11 cellular contexts compared by ENCODE assay signal in the genomic region with DNA sequence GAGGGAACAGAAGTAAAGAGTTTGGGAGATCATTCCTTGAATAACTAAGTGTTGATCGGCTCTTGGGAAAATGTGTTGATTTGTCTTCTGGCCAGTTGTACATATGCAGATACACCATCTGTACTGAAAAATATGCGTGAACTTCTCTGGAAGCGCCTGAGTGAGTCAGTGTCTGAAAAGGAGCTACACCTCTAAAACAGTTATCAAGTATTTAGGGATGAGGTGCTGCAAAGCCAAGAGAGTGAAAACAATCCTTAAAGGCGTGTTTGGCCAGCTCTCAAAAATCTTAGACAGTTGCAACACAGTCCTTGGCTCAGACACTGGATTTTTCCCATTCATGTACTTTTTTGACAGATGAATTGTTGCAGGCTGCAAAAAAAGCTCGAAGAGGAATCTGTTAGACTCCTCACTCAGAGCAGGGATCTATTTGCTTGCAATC.
DNase-seq lines count a peak whose midpoint lies in the region; ATAC-seq and TF ChIP-seq lines count a peak whose summit lies in the region.
"Had no signal": no experiment of that assay in that cellular context is flagged by ENCODE, and none has a peak within 500 bp of the region (broad histone marks: within the 10 kb centered on the region; RNA-seq: fewer than 3 reads in every experiment).

No MANE protein-coding gene starts in this region.

- DNase-seq in Right ventricle myocardium inferior (ENCODE audit: missing footprints) (no peak), cardiac septum (ENCODE audit: low spot score) (no peak), fibroblast of villous mesenchyme (ENCODE audit: low read depth) (peak; percentile 87), omental fat pad (ENCODE audit: low spot score) (no peak), OCI-LY7 (ENCODE audit: low spot score) (no peak), HuH-7 (ENCODE audit: low spot score) (no peak), OCI-M1 (lab: John Stamatoyannopoulos, UW) (no peak), NCI-H128 (lab: John Stamatoyannopoulos, UW; ENCODE audit: unreplicated experiment) (no peak)
- DNase-seq: endodermal cell, NCI-H2029 had no signal

- H2AFZ ChIP-seq in OCI-LY7 (ENCODE audit: low read length) = no peak overlapping the region

- CTCF ChIA-PET in OCI-LY7 (lab: Charles Lee; ENCODE audit: unreplicated experiment) = no interaction called here

- no peaks in the 10 kb centered on the region for H4K20me1 ChIP-seq in OCI-LY7 (ENCODE audit: insufficient read depth, low read length)

- no TSS peak for BruUV-seq in OCI-LY7 (replicated peaks; lab: Mats Ljungman, UMichigan)

- no peak overlapping the region for H3K4me2 ChIP-seq in OCI-LY7 (ENCODE audit: low read length)

- H3K27ac ChIP-seq in OCI-LY7 (ENCODE audit: low read depth, low read length, poor library complexity, severe bottlenecking) = no peak overlapping the region

- H3K4me3 ChIP-seq in fibroblast of villous mesenchyme (ENCODE audit: low read depth, low read length) = no peak overlapping the region
- no peak overlapping the region for H3K4me3 ChIP-seq in OCI-LY7 (ENCODE audit: low read depth, low read length, poor library complexity, severe bottlenecking)
- H3K4me3 ChIP-seq: K562 had no signal

- H3K9me2 ChIP-seq in OCI-LY7 (ENCODE audit: insufficient read depth, low read length) = no peaks in the 10 kb centered on the region

- no peaks in the 10 kb centered on the region for H3K9me3 ChIP-seq in OCI-LY7 (ENCODE audit: low read length)

- TF ChIP-seq CTCF in fibroblast of villous mesenchyme (IDR thresholded peaks at IDR 0.05; ENCODE audit: insufficient read depth, low read depth, low read length) = no peak
- no peak for TF ChIP-seq CTCF in omental fat pad (IDR thresholded peaks at IDR 0.05)
- TF ChIP-seq CTCF in OCI-LY7 (conservative IDR thresholded peaks at IDR 0.05; ENCODE audit: low read length) = no peak

- H3K79me2 ChIP-seq in OCI-LY7 (ENCODE audit: insufficient read depth, low read depth, low read length) = no peaks in the 10 kb centered on the region

- ATAC-seq in Right ventricle myocardium inferior (peak; percentile 67), omental fat pad (ENCODE audit: low FRiP score) (peak; percentile 91)
- ATAC-seq: K562 had no signal

- no peaks in the 10 kb centered on the region for H3K4me1 ChIP-seq in OCI-LY7 (ENCODE audit: insufficient read depth, low read length, poor library complexity, severe bottlenecking)

- POLR2A ChIA-PET in OCI-LY7 (lab: Charles Lee) = interaction anchor here (0.6 kb wide), 1 partner anchor 433 kb away, joined by 3 read pairs; no protein-coding TSS in a partner anchor

- intact Hi-C loops in Right ventricle myocardium inferior (cut with DNase I) = no loop called here
- intact Hi-C loops in cardiac septum (cut with DNase I) = no loop called here
- intact Hi-C loops in OCI-LY7 (cut with micrococcal nuclease; ENCODE audit: unreplicated experiment) = no loop called here

- no peaks in the 10 kb centered on the region for H3K36me3 ChIP-seq in OCI-LY7 (ENCODE audit: insufficient read depth, low read length)
